In genomic region chr7:17234398-17235021, GRCh38 we compare ENCODE assay signal across 8 cellular contexts.
DNase-seq lines count a peak whose midpoint lies in the region; ATAC-seq, FAIRE-seq and TF ChIP-seq lines count a peak whose summit lies in the region.

No MANE protein-coding gene starts in this region.

- H3K36me3 ChIP-seq in SK-N-SH (replicated peaks in 1 of 2; ENCODE audit: control insufficient read depth in 1 of 2, insufficient read depth in 2 of 2, low read length in 1 of 2): no peaks in the 10 kb centered on the region
- no peaks in the 10 kb centered on the region for H3K36me3 ChIP-seq in adrenal gland (replicated peaks in 1 of 2)
- H3K36me3 ChIP-seq in keratinocyte (ENCODE audit: control insufficient read depth in 2 of 2, extremely low read depth in 1 of 2, insufficient read depth in 2 of 2, low read length in 2 of 2): no peaks in the 10 kb centered on the region

- peak; percentile 98 for ATAC-seq in GM18873 (IDR thresholded peaks at IDR 0.05; ENCODE audit: low FRiP score, unreplicated experiment)
- ATAC-seq in HG03103 (IDR thresholded peaks at IDR 0.05; ENCODE audit: low read depth, unreplicated experiment): peak; percentile 98

- peaks cover 2 to 10% of the 10 kb centered on the region in 2 experiments for H3K4me1 ChIP-seq in SK-N-SH (ENCODE audit: control insufficient read depth in 1 of 2, insufficient read depth in 2 of 2, low read depth in 1 of 2, low read length in 1 of 2)
- H3K4me1 ChIP-seq in adrenal gland (replicated peaks in 1 of 2): peaks cover 26% of the 10 kb centered on the region in 2 donors
- H3K4me1 ChIP-seq in keratinocyte (ENCODE audit: control insufficient read depth, extremely low read depth, insufficient read depth, low read length): peaks cover 16% of the 10 kb centered on the region

- no peaks in the 10 kb centered on the region for H4K20me1 ChIP-seq in SK-N-SH (ENCODE audit: insufficient read depth)
- no peaks in the 10 kb centered on the region for H4K20me1 ChIP-seq in keratinocyte (ENCODE audit: control insufficient read depth, extremely low read depth, insufficient read depth, low read length)

- POLR2A ChIA-PET in SK-N-SH (lab: Yijun Ruan, JAX): no interaction called here

- peak overlapping the region; percentile 86 for H2AFZ ChIP-seq in SK-N-SH (ENCODE audit: low read depth)
- peak overlapping the region; percentile 74 for H2AFZ ChIP-seq in keratinocyte (ENCODE audit: control insufficient read depth, low read length)

- H3K4me3 ChIP-seq in SK-N-SH (ENCODE audit: low read depth in 2 of 2, low read length in 1 of 2) (no peak overlapping the region), adrenal gland (no peak overlapping the region), keratinocyte (ENCODE audit: control insufficient read depth in 2 of 3, extremely low read depth in 1 of 3, insufficient read depth in 2 of 3, low read depth in 1 of 3, low read length in 3 of 3) (no peak overlapping the region)

- TF ChIP-seq POLR2A in adrenal gland (IDR thresholded peaks at IDR 0.05): no peak

- dilution Hi-C loops in keratinocyte (cut with MboI; ENCODE audit: extremely low pct_ligation_motif_present, low sequenced_read_pairs): no loop called here

- TF ChIP-seq CTCF in SK-N-SH (IDR thresholded peaks at IDR 0.05) (no peak), adrenal gland (IDR thresholded peaks at IDR 0.05) (peak in 3 of 6 experiments; percentile 15 to 31 (median 22)), keratinocyte (optimal IDR thresholded peaks at IDR 0.05 in 1 of 3, IDR thresholded peaks at IDR 0.05 in 1 of 3, conservative IDR thresholded peaks at IDR 0.05 in 1 of 3; ENCODE audit: extremely low read depth in 1 of 3, insufficient read depth in 2 of 3, low read length in 3 of 3) (no peak)

- no peaks in the 10 kb centered on the region for H3K9me2 ChIP-seq in SK-N-SH

- H3K9me1 ChIP-seq in keratinocyte (ENCODE audit: control insufficient read depth, extremely low read depth, insufficient read depth, low read length): no peaks in the 10 kb centered on the region

- H3K27me3 ChIP-seq in SK-N-SH (ENCODE audit: insufficient read depth): no peaks in the 10 kb centered on the region
- H3K27me3 ChIP-seq in adrenal gland: no peaks in the 10 kb centered on the region
- H3K27me3 ChIP-seq in keratinocyte (ENCODE audit: control insufficient read depth, extremely low read depth, insufficient read depth, low read length): no peaks in the 10 kb centered on the region

- H3F3A ChIP-seq in SK-N-SH (replicated peaks; ENCODE audit: insufficient read depth): peaks cover 10% of the 10 kb centered on the region

- H3K79me2 ChIP-seq in SK-N-SH (ENCODE audit: insufficient read depth): no peaks in the 10 kb centered on the region
- H3K79me2 ChIP-seq in keratinocyte (ENCODE audit: control insufficient read depth, insufficient read depth, low read length): no peaks in the 10 kb centered on the region

- 0 out of 2 replicates have a peak, but pooled peaks have one; percentile 2 for TF ChIP-seq RAD21 in SK-N-SH (IDR thresholded peaks at IDR 0.05; ENCODE audit: low read length)

- peak overlapping the region; percentile 53 for H3K9ac ChIP-seq in SK-N-SH
- H3K9ac ChIP-seq in keratinocyte (ENCODE audit: control insufficient read depth, extremely low read depth, insufficient read depth, low read length): peak overlapping the region; percentile 34

- WGBS in SK-N-SH (ENCODE audit: low lambda C conversion rate): 8% methylated on average over 10 of the region's 10 CpGs
- WGBS in adrenal gland, 4 donors: 25 to 50% (median 31%) methylated on average over 10 of the region's 10 CpGs

- CTCF ChIA-PET in SK-N-SH (lab: Yijun Ruan, JAX): no interaction called here

- peak overlapping the region; percentile 80 to 91; a peak in 3 of 4 replicates for H3K27ac ChIP-seq in SK-N-SH (ENCODE audit: low read depth in 2 of 2, low read length in 1 of 2)
- peak overlapping the region in 3 of 5 donors; percentile 24 to 79 (median 60) for H3K27ac ChIP-seq in adrenal gland
- peak overlapping the region; percentile 75 for H3K27ac ChIP-seq in keratinocyte (ENCODE audit: control insufficient read depth, insufficient read depth, low read length)

- TF ChIP-seq EP300 in SK-N-SH (IDR thresholded peaks at IDR 0.05; ENCODE audit: borderline replicate concordance in 1 of 2, low read depth in 1 of 2, low read length in 1 of 2): peak in 1 of 2 experiments; percentile 84; a peak in 2 of 4 replicates

- H3K9me3 ChIP-seq in SK-N-SH (no peaks in the 10 kb centered on the region), adrenal gland (replicated peaks in 1 of 3) (no peaks in the 10 kb centered on the region), keratinocyte (ENCODE audit: control insufficient read depth, low read depth, low read length) (no peaks in the 10 kb centered on the region)

- H3K4me2 ChIP-seq in SK-N-SH (peak overlapping the region; percentile 26; the same call in 1 of the 2 replicates), keratinocyte (ENCODE audit: control insufficient read depth, extremely low read depth, insufficient read depth, low read depth, low read length) (peak overlapping the region; percentile 60)

- FAIRE-seq in keratinocyte (lab: Jason Lieb, UNC): peak; percentile 78

- DNase-seq in A172 (ENCODE audit: low spot score) (peak; percentile 97), SK-N-SH (no peak), adrenal gland (peak; percentile 43 to 77 (median 70)), keratinocyte (ENCODE audit: low read depth, low spot score) (no peak), COR-L47 (lab: John Stamatoyannopoulos, UW) (no peak)
- DNase-seq in stimulated activated CD8-positive, alpha-beta memory T cell treated with anti-CD3 and anti-CD28 coated beads, Interleukin-12 subunit alpha, Interleukin-12 subunit beta, amount 100 ng/mL, for 24 hours (ENCODE audit: extremely low read depth): peak; percentile 42

- intact Hi-C loops in adrenal gland (cut with DNase I): no loop called here

TF ChIP-seq in SK-N-SH, 30 proteins besides CTCF, POLR2A, EP300 and RAD21 (continues in another document):
- no peak for TF ChIP-seq SIN3A (IDR thresholded peaks at IDR 0.05; ENCODE audit: borderline replicate concordance, low read depth, low read length)
- TF ChIP-seq ELF1 (IDR thresholded peaks at IDR 0.05): peak; percentile 23; the same call in 1 of the 2 replicates
- no peak for TF ChIP-seq RCOR1 (IDR thresholded peaks at IDR 0.05; ENCODE audit: low read length)
- no peak for TF ChIP-seq MXI1 (IDR thresholded peaks at IDR 0.05; ENCODE audit: low read depth, low read length)
- no peak for TF ChIP-seq EZH2phosphoT487 (IDR thresholded peaks at IDR 0.05; ENCODE audit: borderline replicate concordance, low read depth)
- TF ChIP-seq TAF1 (IDR thresholded peaks at IDR 0.05; ENCODE audit: borderline replicate concordance, low read depth, low read length): no peak
- TF ChIP-seq GABPA (IDR thresholded peaks at IDR 0.05; ENCODE audit: low read depth): 0 out of 2 replicates have a peak, but pooled peaks have one; percentile 14
- peak; percentile 66 for TF ChIP-seq MEF2A (IDR thresholded peaks at IDR 0.05; ENCODE audit: borderline replicate concordance, low read depth)
- TF ChIP-seq JUND (IDR thresholded peaks at IDR 0.05): peak; percentile 98
- TF ChIP-seq, protein P1, sequence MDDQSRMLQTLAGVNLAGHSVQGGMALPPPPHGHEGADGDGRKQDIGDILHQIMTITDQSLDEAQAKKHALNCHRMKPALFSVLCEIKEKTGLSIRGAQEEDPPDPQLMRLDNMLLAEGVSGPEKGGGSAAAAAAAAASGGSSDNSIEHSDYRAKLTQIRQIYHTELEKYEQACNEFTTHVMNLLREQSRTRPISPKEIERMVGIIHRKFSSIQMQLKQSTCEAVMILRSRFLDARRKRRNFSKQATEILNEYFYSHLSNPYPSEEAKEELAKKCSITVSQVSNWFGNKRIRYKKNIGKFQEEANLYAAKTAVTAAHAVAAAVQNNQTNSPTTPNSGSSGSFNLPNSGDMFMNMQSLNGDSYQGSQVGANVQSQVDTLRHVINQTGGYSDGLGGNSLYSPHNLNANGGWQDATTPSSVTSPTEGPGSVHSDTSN (IDR thresholded peaks at IDR 0.05): peak; percentile 58
- peak; percentile 85; the same call in 1 of the 2 replicates for TF ChIP-seq POLR2AphosphoS5 (IDR thresholded peaks at IDR 0.05; ENCODE audit: low read depth, low read length)
- no peak for TF ChIP-seq CHD2 (IDR thresholded peaks at IDR 0.05; ENCODE audit: low read length, partially characterized antibody)
- TF ChIP-seq FOXM1 (IDR thresholded peaks at IDR 0.05; ENCODE audit: low read depth): no peak
- no peak for TF ChIP-seq USF1 (IDR thresholded peaks at IDR 0.05; ENCODE audit: borderline replicate concordance, low read depth)
- TF ChIP-seq FOXJ3 (CRISPR knock-in tag; IDR thresholded peaks at IDR 0.05): no peak
- TF ChIP-seq, protein P2, sequence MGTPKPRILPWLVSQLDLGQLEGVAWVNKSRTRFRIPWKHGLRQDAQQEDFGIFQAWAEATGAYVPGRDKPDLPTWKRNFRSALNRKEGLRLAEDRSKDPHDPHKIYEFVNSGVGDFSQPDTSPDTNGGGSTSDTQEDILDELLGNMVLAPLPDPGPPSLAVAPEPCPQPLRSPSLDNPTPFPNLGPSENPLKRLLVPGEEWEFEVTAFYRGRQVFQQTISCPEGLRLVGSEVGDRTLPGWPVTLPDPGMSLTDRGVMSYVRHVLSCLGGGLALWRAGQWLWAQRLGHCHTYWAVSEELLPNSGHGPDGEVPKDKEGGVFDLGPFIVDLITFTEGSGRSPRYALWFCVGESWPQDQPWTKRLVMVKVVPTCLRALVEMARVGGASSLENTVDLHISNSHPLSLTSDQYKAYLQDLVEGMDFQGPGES (IDR thresholded peaks at IDR 0.05; ENCODE audit: low read depth, low read length): no peak
- peak; percentile 49; the same call in 1 of the 2 replicates for TF ChIP-seq TEAD4 (IDR thresholded peaks at IDR 0.05; ENCODE audit: borderline replicate concordance, insufficient read depth)
- TF ChIP-seq, protein P3, sequence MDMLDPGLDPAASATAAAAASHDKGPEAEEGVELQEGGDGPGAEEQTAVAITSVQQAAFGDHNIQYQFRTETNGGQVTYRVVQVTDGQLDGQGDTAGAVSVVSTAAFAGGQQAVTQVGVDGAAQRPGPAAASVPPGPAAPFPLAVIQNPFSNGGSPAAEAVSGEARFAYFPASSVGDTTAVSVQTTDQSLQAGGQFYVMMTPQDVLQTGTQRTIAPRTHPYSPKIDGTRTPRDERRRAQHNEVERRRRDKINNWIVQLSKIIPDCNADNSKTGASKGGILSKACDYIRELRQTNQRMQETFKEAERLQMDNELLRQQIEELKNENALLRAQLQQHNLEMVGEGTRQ (IDR thresholded peaks at IDR 0.05; ENCODE audit: borderline replicate concordance, low read depth, low read length): no peak
- no peak for TF ChIP-seq NRF1 (IDR thresholded peaks at IDR 0.05; ENCODE audit: low read depth, low read length)
- no peak for TF ChIP-seq GATA2 (CRISPR knock-in tag; IDR thresholded peaks at IDR 0.05)

Comparison
In these comparisons a context has a peak if more than half of its experiments do, and no peak if none do; other contexts are left out.
1. DNase-seq: peak in A172 (single experiment), adrenal gland (7 of 7) and stimulated activated CD8-positive, alpha-beta memory T cell treated with anti-CD3 and anti-CD28 coated beads, Interleukin-12 subunit alpha, Interleukin-12 subunit beta, amount 100 ng/mL, for 24 hours (single experiment); none in SK-N-SH (single experiment), keratinocyte (single experiment) and COR-L47 (single experiment).
2. Peak in every context shown above with its lines, with median percentiles within 50 percentile points of each other: H3K27ac ChIP-seq.